In the genomic region with DNA sequence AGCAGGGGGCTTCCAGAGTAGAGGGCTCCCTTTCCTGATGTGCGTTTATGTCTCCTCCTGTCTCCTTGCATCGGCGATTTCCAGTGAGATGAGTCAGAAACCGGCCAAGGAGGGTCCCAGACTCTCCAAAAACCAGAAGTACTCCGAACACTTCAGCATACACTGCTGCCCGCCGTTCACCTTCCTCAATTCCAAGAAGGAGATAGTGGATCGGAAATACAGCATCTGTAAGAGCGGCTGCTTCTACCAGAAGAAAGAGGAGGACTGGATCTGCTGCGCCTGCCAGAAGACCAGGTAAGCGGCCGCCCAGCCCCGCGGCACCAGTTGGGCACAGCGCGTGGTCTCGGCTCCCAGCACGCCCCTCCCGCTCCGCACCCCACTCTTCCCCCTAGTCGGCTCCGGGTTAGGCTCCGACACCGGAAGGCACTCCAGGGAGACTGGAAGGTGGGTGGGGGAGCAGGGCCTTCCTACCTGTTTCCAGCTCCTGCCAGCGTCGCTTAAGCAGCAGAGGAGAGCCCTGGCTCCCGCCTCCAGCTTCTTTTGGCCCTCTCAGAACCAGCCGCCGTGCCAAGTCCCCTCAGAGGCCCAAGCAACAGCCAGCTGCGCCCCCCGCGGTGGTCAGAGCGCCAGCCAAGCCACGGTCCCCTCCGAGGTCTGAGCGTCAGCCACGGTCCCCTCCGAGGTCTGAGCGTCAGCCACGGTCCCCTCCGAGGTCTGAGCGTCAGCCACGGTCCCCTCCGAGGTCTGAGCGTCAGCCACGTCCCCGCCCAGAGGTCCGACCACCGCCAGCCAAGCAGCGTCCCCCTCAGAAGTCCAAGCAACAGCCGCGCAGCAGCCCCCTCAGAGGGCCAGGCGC, we compare ENCODE assay signal across 1 cellular context.
TF ChIP-seq lines count a peak whose summit lies in the region.

No MANE protein-coding gene starts in this region.

TF ChIP-seq in H1, 55 proteins besides CTCF, POLR2A, EP300 and RAD21:
- TF ChIP-seq PHF8 (conservative IDR thresholded peaks at IDR 0.05; ENCODE audit: low read depth, low read length) (no peak), SIX5 (IDR thresholded peaks at IDR 0.05; ENCODE audit: low read depth, low read length) (no peak), SRF (IDR thresholded peaks at IDR 0.05; ENCODE audit: low read depth, low read length) (no peak), RNF2 (IDR thresholded peaks at IDR 0.05; ENCODE audit: borderline replicate concordance, low read depth, low read length, missing control alignments, poor library complexity, severe bottlenecking) (no peak), CREB1 (IDR thresholded peaks at IDR 0.05) (no peak), KDM1A (IDR thresholded peaks at IDR 0.05; ENCODE audit: borderline replicate concordance, low read length) (no peak), CHD1 (IDR thresholded peaks at IDR 0.05; ENCODE audit: low read depth, low read length) (no peak), POLR2AphosphoS5 (IDR thresholded peaks at IDR 0.05; ENCODE audit: low read depth, low read length) (no peak), GABPA (IDR thresholded peaks at IDR 0.05; ENCODE audit: borderline replicate concordance, insufficient read depth, low read length) (no peak), RFX5 (IDR thresholded peaks at IDR 0.05; ENCODE audit: borderline replicate concordance, low read depth, low read length) (no peak), FOSL1 (IDR thresholded peaks at IDR 0.05; ENCODE audit: insufficient read depth, low read depth, low read length) (no peak)
- TF ChIP-seq, protein P1, sequence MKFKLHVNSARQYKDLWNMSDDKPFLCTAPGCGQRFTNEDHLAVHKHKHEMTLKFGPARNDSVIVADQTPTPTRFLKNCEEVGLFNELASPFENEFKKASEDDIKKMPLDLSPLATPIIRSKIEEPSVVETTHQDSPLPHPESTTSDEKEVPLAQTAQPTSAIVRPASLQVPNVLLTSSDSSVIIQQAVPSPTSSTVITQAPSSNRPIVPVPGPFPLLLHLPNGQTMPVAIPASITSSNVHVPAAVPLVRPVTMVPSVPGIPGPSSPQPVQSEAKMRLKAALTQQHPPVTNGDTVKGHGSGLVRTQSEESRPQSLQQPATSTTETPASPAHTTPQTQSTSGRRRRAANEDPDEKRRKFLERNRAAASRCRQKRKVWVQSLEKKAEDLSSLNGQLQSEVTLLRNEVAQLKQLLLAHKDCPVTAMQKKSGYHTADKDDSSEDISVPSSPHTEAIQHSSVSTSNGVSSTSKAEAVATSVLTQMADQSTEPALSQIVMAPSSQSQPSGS (IDR thresholded peaks at IDR 0.05; ENCODE audit: low read length) = no peak
TF ChIP-seq in H1: peak in this region for 0.
